Comparison of ENCODE assay signal across 1 cellular context in genomic region chr14:99724196-99724891, GRCh38.
TF ChIP-seq lines count a peak whose summit lies in the region.

No MANE protein-coding gene starts in this region.

TF ChIP-seq in IMR-90, 13 proteins besides CTCF, POLR2A, EP300 and RAD21:
- TF ChIP-seq USF2 (IDR thresholded peaks at IDR 0.05; ENCODE audit: low read depth, low read length) (no peak), ELK1 (IDR thresholded peaks at IDR 0.05; ENCODE audit: borderline replicate concordance, low read depth, low read length) (no peak), MAZ (IDR thresholded peaks at IDR 0.05; ENCODE audit: borderline replicate concordance, low read depth, low read length) (no peak), NFE2L2 (IDR thresholded peaks at IDR 0.05; ENCODE audit: low read depth, low read length) (no peak), CEBPB (IDR thresholded peaks at IDR 0.05; ENCODE audit: low read depth, low read length) (no peak), MAFK (IDR thresholded peaks at IDR 0.05; ENCODE audit: low read depth, low read length) (no peak), CHD1 (IDR thresholded peaks at IDR 0.05; ENCODE audit: low read depth, low read length) (no peak), BHLHE40 (IDR thresholded peaks at IDR 0.05; ENCODE audit: low read depth, low read length) (no peak), SMC3 (IDR thresholded peaks at IDR 0.05; ENCODE audit: low read depth, low read length) (no peak), RFX5 (IDR thresholded peaks at IDR 0.05; ENCODE audit: low read depth, low read length) (no peak), MXI1 (IDR thresholded peaks at IDR 0.05; ENCODE audit: borderline replicate concordance, low read depth, low read length) (no peak), FOS (IDR thresholded peaks at IDR 0.05; ENCODE audit: low read depth, low read length) (no peak), RCOR1 (IDR thresholded peaks at IDR 0.05; ENCODE audit: insufficient replicate concordance, low read length) (no peak)
